1 cellular context compared by ENCODE assay signal in the genomic region with DNA sequence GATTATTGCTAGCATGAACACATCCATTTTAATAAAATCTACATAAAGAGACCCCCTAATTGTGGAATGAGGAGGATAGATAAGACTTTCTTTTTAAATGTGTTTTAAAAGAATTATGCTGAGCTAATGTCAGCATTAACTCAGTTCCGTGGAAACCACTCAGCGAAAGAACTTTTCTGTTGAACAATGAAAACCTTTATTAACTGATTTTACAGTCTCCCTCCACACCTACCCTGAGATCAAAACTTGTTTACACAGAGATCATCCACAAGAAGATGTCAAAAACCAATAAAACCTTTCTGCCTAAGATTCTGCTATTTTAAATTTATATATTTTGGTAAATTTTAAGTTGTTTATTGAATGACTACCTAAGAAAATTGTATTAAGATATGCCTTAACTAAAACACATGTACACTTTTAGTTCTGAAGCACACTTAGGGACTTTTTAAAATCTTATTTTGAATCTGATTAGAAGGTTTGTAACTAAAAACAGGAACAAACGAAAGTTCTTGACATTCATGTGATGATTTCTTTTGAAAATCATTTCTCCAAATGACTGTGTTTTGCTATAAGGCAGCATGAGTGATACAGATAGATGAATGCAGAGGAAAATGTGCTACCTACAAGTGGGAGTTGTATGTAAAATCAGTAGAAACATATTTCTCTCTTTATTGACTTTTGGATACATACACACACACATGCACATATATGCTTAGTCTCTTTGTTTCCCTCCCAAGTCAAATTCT.
TF ChIP-seq lines count a peak whose summit lies in the region.

No MANE protein-coding gene starts in this region.

TF ChIP-seq in GM12878, 131 proteins besides CTCF, POLR2A, EP300 and RAD21 (continued from another document):
- TF ChIP-seq, protein P1, sequence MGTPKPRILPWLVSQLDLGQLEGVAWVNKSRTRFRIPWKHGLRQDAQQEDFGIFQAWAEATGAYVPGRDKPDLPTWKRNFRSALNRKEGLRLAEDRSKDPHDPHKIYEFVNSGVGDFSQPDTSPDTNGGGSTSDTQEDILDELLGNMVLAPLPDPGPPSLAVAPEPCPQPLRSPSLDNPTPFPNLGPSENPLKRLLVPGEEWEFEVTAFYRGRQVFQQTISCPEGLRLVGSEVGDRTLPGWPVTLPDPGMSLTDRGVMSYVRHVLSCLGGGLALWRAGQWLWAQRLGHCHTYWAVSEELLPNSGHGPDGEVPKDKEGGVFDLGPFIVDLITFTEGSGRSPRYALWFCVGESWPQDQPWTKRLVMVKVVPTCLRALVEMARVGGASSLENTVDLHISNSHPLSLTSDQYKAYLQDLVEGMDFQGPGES (IDR thresholded peaks at IDR 0.05): no peak
- TF ChIP-seq SUPT20H (IDR thresholded peaks at IDR 0.05; ENCODE audit: borderline replicate concordance, control insufficient read depth, low read depth, low read length) (no peak), SP1 (IDR thresholded peaks at IDR 0.05; ENCODE audit: low read depth, low read length) (no peak), JUND (IDR thresholded peaks at IDR 0.05; ENCODE audit: low read depth, low read length) (peak; percentile 88), CREM (IDR thresholded peaks at IDR 0.05; ENCODE audit: low read depth) (peak; percentile 60), HDAC6 (IDR thresholded peaks at IDR 0.05; ENCODE audit: unreplicated experiment) (no peak), RCOR1 (conservative IDR thresholded peaks at IDR 0.05; ENCODE audit: low read depth, low read length) (no peak), MEF2A (IDR thresholded peaks at IDR 0.05; ENCODE audit: insufficient read depth, low read depth, low read length) (peak; percentile 81), SPI1 (IDR thresholded peaks at IDR 0.05; ENCODE audit: borderline replicate concordance, insufficient read depth, low read depth, low read length) (no peak), POLR2AphosphoS5 (IDR thresholded peaks at IDR 0.05; ENCODE audit: low read length) (no peak), CEBPB (IDR thresholded peaks at IDR 0.05; ENCODE audit: borderline replicate concordance in 1 of 2, low read depth in 2 of 2, low read length in 2 of 2) (no peak), SMAD1 (IDR thresholded peaks at IDR 0.05; ENCODE audit: low read depth, partially characterized antibody) (peak; percentile 45), PAX8 (IDR thresholded peaks at IDR 0.05) (no peak)
- TF ChIP-seq, protein P2, sequence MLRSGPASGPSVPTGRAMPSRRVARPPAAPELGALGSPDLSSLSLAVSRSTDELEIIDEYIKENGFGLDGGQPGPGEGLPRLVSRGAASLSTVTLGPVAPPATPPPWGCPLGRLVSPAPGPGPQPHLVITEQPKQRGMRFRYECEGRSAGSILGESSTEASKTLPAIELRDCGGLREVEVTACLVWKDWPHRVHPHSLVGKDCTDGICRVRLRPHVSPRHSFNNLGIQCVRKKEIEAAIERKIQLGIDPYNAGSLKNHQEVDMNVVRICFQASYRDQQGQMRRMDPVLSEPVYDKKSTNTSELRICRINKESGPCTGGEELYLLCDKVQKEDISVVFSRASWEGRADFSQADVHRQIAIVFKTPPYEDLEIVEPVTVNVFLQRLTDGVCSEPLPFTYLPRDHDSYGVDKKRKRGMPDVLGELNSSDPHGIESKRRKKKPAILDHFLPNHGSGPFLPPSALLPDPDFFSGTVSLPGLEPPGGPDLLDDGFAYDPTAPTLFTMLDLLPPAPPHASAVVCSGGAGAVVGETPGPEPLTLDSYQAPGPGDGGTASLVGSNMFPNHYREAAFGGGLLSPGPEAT (IDR thresholded peaks at IDR 0.05; ENCODE audit: low read depth): peak; percentile 93
- TF ChIP-seq, protein P3, sequence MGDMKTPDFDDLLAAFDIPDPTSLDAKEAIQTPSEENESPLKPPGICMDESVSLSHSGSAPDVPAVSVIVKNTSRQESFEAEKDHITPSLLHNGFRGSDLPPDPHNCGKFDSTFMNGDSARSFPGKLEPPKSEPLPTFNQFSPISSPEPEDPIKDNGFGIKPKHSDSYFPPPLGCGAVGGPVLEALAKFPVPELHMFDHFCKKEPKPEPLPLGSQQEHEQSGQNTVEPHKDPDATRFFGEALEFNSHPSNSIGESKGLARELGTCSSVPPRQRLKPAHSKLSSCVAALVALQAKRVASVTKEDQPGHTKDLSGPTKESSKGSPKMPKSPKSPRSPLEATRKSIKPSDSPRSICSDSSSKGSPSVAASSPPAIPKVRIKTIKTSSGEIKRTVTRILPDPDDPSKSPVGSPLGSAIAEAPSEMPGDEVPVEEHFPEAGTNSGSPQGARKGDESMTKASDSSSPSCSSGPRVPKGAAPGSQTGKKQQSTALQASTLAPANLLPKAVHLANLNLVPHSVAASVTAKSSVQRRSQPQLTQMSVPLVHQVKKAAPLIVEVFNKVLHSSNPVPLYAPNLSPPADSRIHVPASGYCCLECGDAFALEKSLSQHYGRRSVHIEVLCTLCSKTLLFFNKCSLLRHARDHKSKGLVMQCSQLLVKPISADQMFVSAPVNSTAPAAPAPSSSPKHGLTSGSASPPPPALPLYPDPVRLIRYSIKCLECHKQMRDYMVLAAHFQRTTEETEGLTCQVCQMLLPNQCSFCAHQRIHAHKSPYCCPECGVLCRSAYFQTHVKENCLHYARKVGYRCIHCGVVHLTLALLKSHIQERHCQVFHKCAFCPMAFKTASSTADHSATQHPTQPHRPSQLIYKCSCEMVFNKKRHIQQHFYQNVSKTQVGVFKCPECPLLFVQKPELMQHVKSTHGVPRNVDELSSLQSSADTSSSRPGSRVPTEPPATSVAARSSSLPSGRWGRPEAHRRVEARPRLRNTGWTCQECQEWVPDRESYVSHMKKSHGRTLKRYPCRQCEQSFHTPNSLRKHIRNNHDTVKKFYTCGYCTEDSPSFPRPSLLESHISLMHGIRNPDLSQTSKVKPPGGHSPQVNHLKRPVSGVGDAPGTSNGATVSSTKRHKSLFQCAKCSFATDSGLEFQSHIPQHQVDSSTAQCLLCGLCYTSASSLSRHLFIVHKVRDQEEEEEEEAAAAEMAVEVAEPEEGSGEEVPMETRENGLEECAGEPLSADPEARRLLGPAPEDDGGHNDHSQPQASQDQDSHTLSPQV (IDR thresholded peaks at IDR 0.05): no peak
TF ChIP-seq in GM12878: peak in this region for 30.
